ENCODE assay signal across 8 cellular contexts in the genomic region with DNA sequence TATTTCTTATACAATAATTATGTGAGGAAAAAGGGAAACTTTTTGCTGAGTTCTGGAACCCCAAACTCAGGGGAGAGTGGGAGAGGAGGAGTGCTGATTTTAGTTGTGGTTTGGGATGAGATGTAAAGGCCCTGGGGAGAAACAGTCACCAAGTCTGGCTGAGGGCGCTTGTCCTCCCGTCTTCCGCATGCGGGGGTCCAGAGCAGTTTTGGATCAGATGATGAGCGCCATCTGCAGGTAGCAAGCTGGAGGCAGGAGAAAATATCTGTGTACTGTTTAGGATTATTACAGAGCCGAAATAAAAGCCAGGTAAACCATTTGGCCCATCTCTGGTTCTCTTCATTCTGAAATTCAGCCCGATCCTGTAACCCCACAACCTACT. TPM values are rescaled to one million over a fixed set of nuclear protein-coding genes. Genes with fewer than 3 reads are reported as not detected.
DNase-seq lines count a peak whose midpoint lies in the region; ATAC-seq, FAIRE-seq and TF ChIP-seq lines count a peak whose summit lies in the region.

No MANE protein-coding gene starts in this region.

- H3K9ac ChIP-seq in BLaER1, result peak overlapping the region; percentile 88
- H3K9ac ChIP-seq in Loucy (ENCODE audit: low read depth, low read length, poor library complexity, severe bottlenecking), result peak overlapping the region; percentile 95

- H3K4me3 ChIP-seq in BLaER1, result peak overlapping the region; percentile 84
- peak overlapping the region; percentile 98 for H3K4me3 ChIP-seq in Loucy (ENCODE audit: low read length, poor library complexity, severe bottlenecking)
- H3K4me3 ChIP-seq in RWPE2 (ENCODE audit: severe bottlenecking), result no peak overlapping the region

- FAIRE-seq in frontal cortex (lab: Jason Lieb, UNC), result no peak

- peak overlapping the region; percentile 91 for H3K27ac ChIP-seq in BLaER1
- H3K27ac ChIP-seq in RWPE2 (ENCODE audit: poor library complexity, severe bottlenecking), result peak overlapping the region; percentile 56
- H3K27ac ChIP-seq in substantia nigra (ENCODE audit: low read depth, low read length, poor library complexity, severe bottlenecking), result peak overlapping the region; percentile 76

- no peaks in the 10 kb centered on the region for H3K9me2 ChIP-seq in Loucy (replicated peaks; ENCODE audit: low read depth, low read length)

- H3K4me2 ChIP-seq in BLaER1 (peak overlapping the region; percentile 94), Loucy (ENCODE audit: low read depth, low read length, poor library complexity, severe bottlenecking) (peak overlapping the region; percentile 88)

- peak overlapping the region; percentile 86 for H2AFZ ChIP-seq in Loucy (ENCODE audit: low read length)

- H3K36me3 ChIP-seq in BLaER1, result no peaks in the 10 kb centered on the region
- no peaks in the 10 kb centered on the region for H3K36me3 ChIP-seq in Loucy (ENCODE audit: insufficient read depth, low read length)
- H3K36me3 ChIP-seq in RWPE2 (ENCODE audit: low read depth), result no peaks in the 10 kb centered on the region

- TF ChIP-seq CTCF in Loucy (conservative IDR thresholded peaks at IDR 0.05; ENCODE audit: low read length) (peak; percentile 81), RWPE2 (IDR thresholded peaks at IDR 0.05; ENCODE audit: poor library complexity, severe bottlenecking) (peak; percentile 87)

- ATAC-seq in GM21381 (IDR thresholded peaks at IDR 0.05; ENCODE audit: unreplicated experiment), result peak; percentile 32
- ATAC-seq in RWPE2 (ENCODE audit: low read depth), result peak; percentile 57

- H3K27me3 ChIP-seq in BLaER1, result no peaks in the 10 kb centered on the region
- H3K27me3 ChIP-seq in Loucy (ENCODE audit: insufficient read depth, low read length, poor library complexity, severe bottlenecking), result no peaks in the 10 kb centered on the region
- H3K27me3 ChIP-seq in RWPE2 (ENCODE audit: insufficient read depth, poor library complexity, severe bottlenecking), result no peaks in the 10 kb centered on the region

- H3K4me1 ChIP-seq in BLaER1, result peaks cover 44% of the 10 kb centered on the region
- peaks cover 45% of the 10 kb centered on the region for H3K4me1 ChIP-seq in Loucy (ENCODE audit: insufficient read depth, low read length, poor library complexity, severe bottlenecking)
- peaks cover 9% of the 10 kb centered on the region for H3K4me1 ChIP-seq in RWPE2 (ENCODE audit: insufficient read depth, poor library complexity, severe bottlenecking)

- no peaks in the 10 kb centered on the region for H4K20me1 ChIP-seq in BLaER1
- H4K20me1 ChIP-seq in Loucy (ENCODE audit: insufficient read depth, low read length, poor library complexity, severe bottlenecking), result no peaks in the 10 kb centered on the region

- DNase-seq in RWPE2 (ENCODE audit: low spot score) (no peak), frontal cortex (ENCODE audit: low spot score in 2 of 2) (peak; percentile 37 to 43), non-pigmented ciliary epithelial cell (ENCODE audit: low read depth) (peak; percentile 36), substantia nigra (lab: John Stamatoyannopoulos, UW) (peak in 42 of 49 donors; percentile 6 to 76 (median 54))
- peak; percentile 92 for DNase-seq in activated effector memory CD4-positive, alpha-beta T cell treated with anti-CD3 and anti-CD28 coated beads, Interleukin-2, amount 50 U/mL, for 16 hours

- H3K79me2 ChIP-seq in Loucy (ENCODE audit: insufficient read depth, low read length), result peaks cover 28% of the 10 kb centered on the region

- H3K9me3 ChIP-seq in BLaER1 (peaks cover 6% of the 10 kb centered on the region; the same call in 1 of the 2 replicates), Loucy (ENCODE audit: insufficient read depth, low read depth, low read length) (no peaks in the 10 kb centered on the region), RWPE2 (ENCODE audit: severe bottlenecking) (no peaks in the 10 kb centered on the region)

- H3F3A ChIP-seq in Loucy (ENCODE audit: low read depth), result no peaks in the 10 kb centered on the region

RNA-seq across cellular contexts. Expression of gene PARP14, which starts 1.6 kb away (rescaled TPM):
- 7.3 TPM for total RNA-seq in frontal cortex
